8 cellular contexts compared by ENCODE assay signal in genomic region chr22:50245214-50246072, GRCh38. TPM values are rescaled to one million over a fixed set of nuclear protein-coding genes. Genes with fewer than 3 reads are reported as not detected.
DNase-seq lines count a peak whose midpoint lies in the region; ATAC-seq and TF ChIP-seq lines count a peak whose summit lies in the region.

No MANE protein-coding gene starts in this region.

- no peak for TF ChIP-seq CTCF in GM06990 (IDR thresholded peaks at IDR 0.05; ENCODE audit: insufficient read depth, low read length, poor library complexity, severe bottlenecking)
- TF ChIP-seq CTCF in mucosa of descending colon (IDR thresholded peaks at IDR 0.05): no peak

- H3K4me3 ChIP-seq in GM06990 (replicated peaks; ENCODE audit: low read depth, low read length) (peak overlapping the region; percentile 96), mucosa of descending colon (peak overlapping the region; percentile 68)

- H3K36me3 ChIP-seq in GM06990 (ENCODE audit: control insufficient read depth, insufficient read depth, low read length) (peaks cover 19% of the 10 kb centered on the region), mucosa of descending colon (ENCODE audit: low read depth) (no peaks in the 10 kb centered on the region)

- peak; percentile 42 for ATAC-seq in mucosa of descending colon
- ATAC-seq in GM18517 (IDR thresholded peaks at IDR 0.05; ENCODE audit: unreplicated experiment): no peak

- peaks cover 62% of the 10 kb centered on the region for H3K4me1 ChIP-seq in mucosa of descending colon (ENCODE audit: low read depth)

- peak overlapping the region; percentile 85 for H3K27ac ChIP-seq in cingulate gyrus (ENCODE audit: low read depth, low read length)

- intact Hi-C loops in mucosa of descending colon (cut with DNase I, micrococcal nuclease): loop anchor here in 1 of 2 donors (10.0 kb wide), 1 partner anchor 249 kb away; no protein-coding TSS in a partner anchor

- no peaks in the 10 kb centered on the region for H3K27me3 ChIP-seq in GM06990 (replicated peaks; ENCODE audit: control insufficient read depth, insufficient read depth, low read length)

- no peaks in the 10 kb centered on the region for H3K9me3 ChIP-seq in mucosa of descending colon

- DNase-seq in GM06990 (ENCODE audit: extremely low read depth, insufficient read length) (no peak), NAMALWA (ENCODE audit: low spot score) (peak; percentile 33), mucosa of descending colon (peak in 2 of 3 donors; percentile 55 to 66), CD1c-positive myeloid dendritic cell (ENCODE audit: extremely low spot score) (no peak), NCI-H1694 (lab: John Stamatoyannopoulos, UW) (no peak)
- no peak for DNase-seq in activated CD8-positive, alpha-beta memory T cell treated with anti-CD3 and anti-CD28 coated beads, Interleukin-2, amount 50 U/mL, for 48 hours

RNA-seq across cellular contexts. Expression of gene TUBGCP6, which starts 0.6 kb away (rescaled TPM):
- total RNA-seq in mucosa of descending colon: 10 to 100 TPM; 34.5 to 41.6 (median 40.5) TPM

RNA-seq across cellular contexts. Expression of gene HDAC10, which starts 5.6 kb away (rescaled TPM):
- 10 to 100 TPM; 39.5 to 66.3 (median 47.8) TPM for total RNA-seq in mucosa of descending colon

RNA-seq across cellular contexts. Expression of gene MAPK12, which starts 16.0 kb away (rescaled TPM):
- total RNA-seq in mucosa of descending colon: 1 to 10 TPM; 2.3 to 6.5 (median 5.2) TPM

RNA-seq across cellular contexts. Expression of gene MAPK11, which starts 24.7 kb away (rescaled TPM):
- total RNA-seq in mucosa of descending colon: 1 to 10 TPM; 1.8 to 4.3 (median 3.2) TPM

RNA-seq across cellular contexts. Expression of gene SELENOO, which starts 44.6 kb away (rescaled TPM):
- total RNA-seq in mucosa of descending colon: 10 to 100 TPM; 21.5 to 23.8 (median 23.1) TPM

Comparison
In these comparisons a context has a peak if more than half of its experiments do, and no peak if none do; other contexts are left out.
1. DNase-seq: peak in NAMALWA (single experiment) and mucosa of descending colon (2 of 3); none in GM06990 (single experiment), CD1c-positive myeloid dendritic cell (single experiment), activated CD8-positive, alpha-beta memory T cell treated with anti-CD3 and anti-CD28 coated beads, Interleukin-2, amount 50 U/mL, for 48 hours (single experiment) and NCI-H1694 (single experiment).